Comparison of ENCODE assay signal across 34 cellular contexts in genomic region chr5:50934343-50934742, GRCh38.
"Had no signal": no experiment of that assay in that cellular context is flagged by ENCODE, and none has a peak within 500 bp of the region (broad histone marks: within the 10 kb centered on the region; RNA-seq: fewer than 3 reads in every experiment).

No MANE protein-coding gene starts in this region.

- H3K36me3 ChIP-seq: MG63 had no signal

- H3K9me3 ChIP-seq: MG63 had no signal

- H3K27me3 ChIP-seq: MG63 had no signal

- H3K4me3 ChIP-seq: MG63 had no signal

- DNase-seq: Karpas-422, Kasumi-1, MG63, MM.1S, MV-4-11, NCI-H1048, NCI-H1092, NCI-H1092 treated with DMSO at 0.1 percent for 48 hours, NCI-H1105, NCI-H1105 treated with DMSO at 0.1 percent for 48 hours, NCI-H1417, NCI-H1417 treated with DMSO at 0.1 percent for 48 hours, NCI-H1436, NCI-H1436 treated with DMSO at 0.1 percent for 48 hours, NCI-H146, NCI-H1694, NCI-H1694 treated with DMSO at 0.1 percent for 48 hours, NCI-H187, NCI-H187 treated with DMSO at 0.1 percent for 48 hours, NCI-H1930, NCI-H2029, NCI-H2029 treated with DMSO at 0.1 percent for 48 hours, NCI-H2081, NCI-H2081 treated with DMSO at 0.1 percent for 48 hours, NCI-H2107, NCI-H2171, NCI-H2171 treated with DMSO at 0.1 percent for 48 hours, NCI-H2227 treated with DMSO at 0.1 percent for 48 hours, NCI-H226, NCI-H345, NCI-H446, NCI-H446 treated with DMSO at 0.1 percent for 48 hours, NCI-H510A, NCI-H510A treated with DMSO at 0.1 percent for 48 hours had no signal
